21 cellular contexts compared by ENCODE assay signal in the genomic region with DNA sequence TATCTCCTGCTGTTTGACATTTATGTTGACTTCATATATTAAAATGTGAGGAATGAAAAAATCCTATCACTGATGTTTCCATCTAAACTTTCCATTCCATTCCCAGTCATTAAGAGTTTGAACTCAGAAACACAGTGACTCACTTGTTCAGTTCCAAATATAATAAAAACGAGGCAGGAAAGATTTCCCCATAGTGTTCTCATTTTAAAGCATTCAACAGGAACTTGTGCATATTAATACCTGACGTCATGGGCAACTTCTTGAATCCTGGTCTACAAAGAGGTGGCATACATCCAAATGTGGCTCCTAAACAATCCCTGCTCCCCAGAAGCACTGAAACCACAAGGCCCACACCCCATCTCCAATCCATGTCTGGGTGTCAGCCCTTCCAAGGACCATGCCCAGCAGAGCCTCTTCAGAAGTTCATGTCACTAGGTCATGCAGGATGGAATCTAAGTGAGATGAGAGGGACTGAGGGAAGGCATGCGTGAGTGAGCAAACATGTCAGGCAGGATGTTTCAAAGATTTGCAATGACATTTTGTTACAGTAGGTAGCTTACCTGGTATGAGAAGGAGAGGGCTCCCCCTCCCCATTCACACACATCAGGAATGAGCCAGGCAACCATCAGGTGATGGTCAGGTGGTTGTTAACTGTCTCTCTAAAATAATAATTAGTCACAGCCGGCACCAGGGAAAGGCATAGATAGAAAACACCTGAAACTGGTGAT. TPM values are rescaled to one million over a fixed set of nuclear protein-coding genes. Genes with fewer than 3 reads are reported as not detected.
"Had no signal": no experiment of that assay in that cellular context is flagged by ENCODE, and none has a peak within 500 bp of the region (broad histone marks: within the 10 kb centered on the region; RNA-seq: fewer than 3 reads in every experiment).

No MANE protein-coding gene starts in this region.

- H3K27me3 ChIP-seq: brain microvascular endothelial cell, upper lobe of left lung had no signal

- H3K36me3 ChIP-seq: brain microvascular endothelial cell, left lung, upper lobe of left lung had no signal

- ATAC-seq: activated CD8-positive, alpha-beta T cell treated with anti-CD3 and anti-CD28 coated beads for 36 hours; activated T-cell treated with anti-CD3 and anti-CD28 coated beads, Interleukin-2, amount 50 U/mL, for 72 hours; left lung; WTC11 had no signal

- H3K4me1 Mint-ChIP-seq: activated naive CD8-positive, alpha-beta T cell treated with anti-CD3 and anti-CD28 coated beads for 36 hours had no signal

- H3K36me3 Mint-ChIP-seq: WTC11 had no signal

- H3K4me3 Mint-ChIP-seq: activated CD8-positive, alpha-beta T cell treated with anti-CD3 and anti-CD28 coated beads for 36 hours; activated naive CD8-positive, alpha-beta T cell treated with anti-CD3 and anti-CD28 coated beads for 36 hours; activated T-cell treated with anti-CD3 and anti-CD28 coated beads, Interleukin-2, amount 50 U/mL, for 72 hours; T-helper 1 cell treated with Interleukin-12 subunit alpha and Interleukin-12 subunit beta and Interleukin-4 antibody, amounts not matched to agents 30 μg/mL and 1 μg/mL, for 36 hours; WTC11 had no signal

- H3K9me3 Mint-ChIP-seq: WTC11 had no signal

- H3K27ac ChIP-seq: brain microvascular endothelial cell, left lung, skin epidermis, upper lobe of left lung had no signal

- H3K4me1 ChIP-seq: left lung, upper lobe of left lung had no signal

- DNase-seq: activated CD4-positive, alpha-beta T cell treated with anti-CD3 and anti-CD28 coated beads for 4 hours; activated CD8-positive, alpha-beta T cell treated with anti-CD3 and anti-CD28 coated beads for 36 hours; activated gamma-delta T cell; activated naive CD8-positive, alpha-beta T cell treated with anti-CD3 and anti-CD28 coated beads for 36 hours; activated T-cell treated with anti-CD3 and anti-CD28 coated beads, Interleukin-2, amount 50 U/mL, for 72 hours; brain microvascular endothelial cell; erythroblast; left lung; mammary epithelial cell; retina; stimulated activated CD4-positive, alpha-beta T cell treated with anti-CD3 and anti-CD28 coated beads, Interleukin-15, amount 100 ng/mL, for 24 hours; stimulated activated CD4-positive, alpha-beta T cell treated with anti-CD3 and anti-CD28 coated beads, Interleukin-4, amount 100 ng/mL, for 1 hour; stimulated activated naive CD4-positive, alpha-beta T cell; upper lobe of left lung had no signal

- H3K4me3 ChIP-seq: left lung, skin epidermis, upper lobe of left lung had no signal

- H3K27ac Mint-ChIP-seq: activated CD8-positive, alpha-beta T cell treated with anti-CD3 and anti-CD28 coated beads for 36 hours; activated naive CD8-positive, alpha-beta T cell treated with anti-CD3 and anti-CD28 coated beads for 36 hours; activated T-cell treated with anti-CD3 and anti-CD28 coated beads, Interleukin-2, amount 50 U/mL, for 72 hours; T-helper 1 cell treated with Interleukin-12 subunit alpha and Interleukin-12 subunit beta and Interleukin-4 antibody, amounts not matched to agents 30 μg/mL and 1 μg/mL, for 36 hours; WTC11 had no signal

RNA-seq across cellular contexts. Expression of a gene that starts 9.4 kb away (rescaled TPM):
- total RNA-seq: activated CD8-positive, alpha-beta T cell treated with anti-CD3 and anti-CD28 coated beads for 36 hours; activated naive CD8-positive, alpha-beta T cell treated with anti-CD3 and anti-CD28 coated beads for 36 hours; activated T-cell treated with anti-CD3 and anti-CD28 coated beads, Interleukin-2, amount 50 U/mL, for 72 hours; cerebellum; dermis microvascular lymphatic vessel endothelial cell; left lung; mammary epithelial cell; subcutaneous adipose tissue; upper lobe of left lung had no signal
- polyA plus RNA-seq: keratinocyte, mammary epithelial cell had no signal

RNA-seq across cellular contexts. Expression of a gene that starts 21.4 kb away (rescaled TPM):
- total RNA-seq: activated CD8-positive, alpha-beta T cell treated with anti-CD3 and anti-CD28 coated beads for 36 hours; activated naive CD8-positive, alpha-beta T cell treated with anti-CD3 and anti-CD28 coated beads for 36 hours; activated T-cell treated with anti-CD3 and anti-CD28 coated beads, Interleukin-2, amount 50 U/mL, for 72 hours; cerebellum; dermis microvascular lymphatic vessel endothelial cell; left lung; mammary epithelial cell; subcutaneous adipose tissue; upper lobe of left lung; WTC11 had no signal
- polyA plus RNA-seq: keratinocyte, mammary epithelial cell had no signal
